ENCODE assay signal across 8 cellular contexts in the genomic region with DNA sequence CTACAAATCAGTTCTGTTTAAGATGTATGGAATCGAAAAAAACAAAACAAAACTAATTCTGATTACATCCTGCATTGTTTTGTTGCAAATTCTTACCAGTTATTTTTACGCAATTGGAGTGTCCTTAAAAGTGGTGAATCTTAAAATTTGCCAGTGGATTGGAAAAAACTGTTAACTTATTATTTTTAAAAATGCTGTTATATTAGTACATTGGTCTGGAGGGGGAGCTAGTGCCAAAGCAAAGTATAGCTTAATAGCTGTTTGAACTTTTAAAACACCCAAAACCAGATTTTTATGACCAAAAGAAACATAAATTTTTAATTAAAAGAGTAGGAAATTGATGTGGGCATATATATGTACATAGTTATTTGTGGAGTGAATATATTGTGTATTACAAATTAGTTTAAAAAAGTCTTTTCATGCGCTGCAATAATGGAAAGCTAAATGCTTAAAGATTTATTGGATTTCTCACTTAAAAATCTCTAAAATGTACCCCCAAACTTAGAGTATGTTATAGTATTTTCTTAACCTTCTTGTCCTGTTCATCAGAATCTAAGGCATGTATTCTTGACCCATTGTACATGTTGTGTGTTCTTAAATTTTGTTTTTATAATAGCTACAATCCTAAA. TPM values are rescaled to one million over a fixed set of nuclear protein-coding genes. Genes with fewer than 3 reads are reported as not detected.
DNase-seq lines count a peak whose midpoint lies in the region; ATAC-seq and TF ChIP-seq lines count a peak whose summit lies in the region.

No MANE protein-coding gene starts in this region.

- CTCF ChIA-PET in HCT116 (lab: Charles Lee) = interaction anchor here (0.8 to 4.8 kb wide), 28 partner anchors 8 to 659 kb away, joined by 3 to 99 read pairs (median 4); a partner anchor contains a TSS

- DNase-seq in NCI-H2081 (lab: John Stamatoyannopoulos, UW) (peak; percentile 8 to 15), NCI-H2081 treated with DMSO at 0.1 percent for 48 hours (lab: John Stamatoyannopoulos, UW) (no peak), HCT116 (ENCODE audit: low read depth, low spot score) (no peak), SK-N-DZ (ENCODE audit: low spot score) (peak; percentile 12), fibroblast of mammary gland (ENCODE audit: low read depth) (peak; percentile 65), NK-92 (lab: John Stamatoyannopoulos, UW; ENCODE audit: unreplicated experiment) (no peak), endothelial cell (ENCODE audit: low spot score) (no peak)

- H3K9me3 Mint-ChIP-seq in endothelial cell (ENCODE audit: unreplicated experiment) = no peaks in the 10 kb centered on the region

- peaks cover 2% of the 10 kb centered on the region for H3K27me3 Mint-ChIP-seq in endothelial cell (ENCODE audit: unreplicated experiment)

- no peak overlapping the region for H3K4me3 Mint-ChIP-seq in endothelial cell (ENCODE audit: unreplicated experiment)

- H3K9me2 ChIP-seq in HCT116 (ENCODE audit: insufficient read depth) = no peaks in the 10 kb centered on the region

- H2AFZ ChIP-seq in HCT116 (ENCODE audit: low read depth, low read length, poor library complexity, severe bottlenecking) = no peak overlapping the region

- peak; percentile 78 for TF ChIP-seq RAD21 in HCT116 (IDR thresholded peaks at IDR 0.05; ENCODE audit: low read depth)

- no peak for ATAC-seq in HCT116

- H4K20me1 ChIP-seq in HCT116 (ENCODE audit: insufficient read depth) = no peaks in the 10 kb centered on the region; the same call in 1 of the 2 replicates

- POLR2A ChIA-PET in HCT116 (lab: Charles Lee) = interaction anchor here (0.6 to 0.9 kb wide), 3 partner anchors 10 to 1057 kb away, joined by 3 read pairs; no protein-coding TSS in a partner anchor

- intact Hi-C loops in HCT116 (cut with micrococcal nuclease) = loop anchor here (2.0 to 5.0 kb wide), 5 partner anchors 128 to 656 kb away; a partner anchor contains a TSS

- RAD21 ChIA-PET in HCT116 (lab: Charles Lee; ENCODE audit: low non-redundant PET in 1 of 2, low total read pairs in 2 of 2, uncharacterized antibody in 2 of 2, unreplicated experiment in 2 of 2) = interaction anchor here (0.6 to 1.6 kb wide), 6 partner anchors 211 to 418 kb away, joined by 3 to 18 read pairs (median 7); no protein-coding TSS in a partner anchor

- peaks cover 48% of the 10 kb centered on the region for H3K79me2 ChIP-seq in HCT116 (ENCODE audit: insufficient read depth, low read length)

- peaks cover 2 to 21% of the 10 kb centered on the region in 2 experiments; a peak in 2 of 4 replicates for H3K4me1 ChIP-seq in HCT116 (ENCODE audit: control insufficient read depth in 1 of 2, insufficient read depth in 2 of 2, low read length in 2 of 2)
- peaks cover 17% of the 10 kb centered on the region for H3K4me1 ChIP-seq in skeletal muscle satellite cell (ENCODE audit: control insufficient read depth, insufficient read depth, low read length)

- H3K36me3 Mint-ChIP-seq in endothelial cell (ENCODE audit: low read depth, unreplicated experiment) = peaks cover 2% of the 10 kb centered on the region

- H3K9ac ChIP-seq in HCT116 (ENCODE audit: low read length) = no peak overlapping the region
- H3K9ac ChIP-seq in skeletal muscle satellite cell (ENCODE audit: low read depth, low read length) = peak overlapping the region; percentile 16

- H3K27me3 ChIP-seq in HCT116 (ENCODE audit: insufficient read depth, low read length) (no peaks in the 10 kb centered on the region), skeletal muscle satellite cell (ENCODE audit: control insufficient read depth, insufficient read depth, low read length) (no peaks in the 10 kb centered on the region)

- H3K4me3 ChIP-seq in HCT116 (replicated peaks in 1 of 2; ENCODE audit: low read depth in 1 of 2, low read length in 2 of 2) = no peak overlapping the region
- peak overlapping the region; percentile 80 for H3K4me3 ChIP-seq in fibroblast of mammary gland (ENCODE audit: control insufficient read depth, low read depth, low read length)
- no peak overlapping the region for H3K4me3 ChIP-seq in skeletal muscle satellite cell (ENCODE audit: low read length)

- H3K36me3 ChIP-seq in HCT116 (ENCODE audit: control insufficient read depth in 1 of 2, insufficient read depth in 2 of 2, low read length in 2 of 2) (no peaks in the 10 kb centered on the region), skeletal muscle satellite cell (ENCODE audit: insufficient read depth, low read length) (no peaks in the 10 kb centered on the region)

- no TSS peak for BruUV-seq in HCT116 (replicated peaks; lab: Mats Ljungman, UMichigan)

- no peak overlapping the region for H3K27ac ChIP-seq in HCT116 (ENCODE audit: low read depth, low read length)

- TF ChIP-seq CTCF in HCT116 (IDR thresholded peaks at IDR 0.05 in 2 of 3, conservative IDR thresholded peaks at IDR 0.05 in 1 of 3; ENCODE audit: borderline replicate concordance in 1 of 3, insufficient read depth in 1 of 3, low read depth in 2 of 3, low read length in 2 of 3) (peak; percentile 43 to 63 (median 61); a peak in 4 of 6 replicates), fibroblast of mammary gland (conservative IDR thresholded peaks at IDR 0.05; ENCODE audit: control insufficient read depth, insufficient read depth, low read depth, low read length) (peak; percentile 51), endothelial cell (IDR thresholded peaks at IDR 0.05; ENCODE audit: unreplicated experiment) (no peak)

- no peak for TF ChIP-seq POLR2A in HCT116 (IDR thresholded peaks at IDR 0.05; ENCODE audit: borderline replicate concordance, extremely low read depth, insufficient read depth, insufficient read length)

- H3K9me3 ChIP-seq in HCT116 (ENCODE audit: control insufficient read depth in 1 of 2, insufficient read depth in 1 of 2, low read depth in 1 of 2, low read length in 2 of 2) = no peaks in the 10 kb centered on the region
- H3K9me3 ChIP-seq in skeletal muscle satellite cell (replicated peaks; ENCODE audit: low read length) = no peaks in the 10 kb centered on the region

- H3K27ac Mint-ChIP-seq in endothelial cell (ENCODE audit: unreplicated experiment) = no peak overlapping the region

- H3K4me2 ChIP-seq in HCT116 (ENCODE audit: low read length) = peak overlapping the region; percentile 98; the same call in 1 of the 2 replicates
- H3K4me2 ChIP-seq in skeletal muscle satellite cell (ENCODE audit: low read length) = peak overlapping the region; percentile 96

- peaks cover 11% of the 10 kb centered on the region for H3K4me1 Mint-ChIP-seq in endothelial cell (ENCODE audit: unreplicated experiment)

TF ChIP-seq in HCT116, 20 proteins besides CTCF, POLR2A, EP300 and RAD21:
- TF ChIP-seq POLR2AphosphoS5 (IDR thresholded peaks at IDR 0.05; ENCODE audit: low read depth, low read length) (no peak), SRF (IDR thresholded peaks at IDR 0.05; ENCODE audit: low read depth) (no peak)
- TF ChIP-seq, protein P1, sequence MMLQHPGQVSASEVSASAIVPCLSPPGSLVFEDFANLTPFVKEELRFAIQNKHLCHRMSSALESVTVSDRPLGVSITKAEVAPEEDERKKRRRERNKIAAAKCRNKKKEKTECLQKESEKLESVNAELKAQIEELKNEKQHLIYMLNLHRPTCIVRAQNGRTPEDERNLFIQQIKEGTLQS (IDR thresholded peaks at IDR 0.05) = no peak

RNA-seq across cellular contexts. Expression of a gene that starts 2.5 kb away (rescaled TPM):
- 42.3 TPM for total RNA-seq in HCT116 (2021; ENCODE audit: unreplicated experiment)
- 19.2 and 21.9 TPM in 2 replicates for polyA plus RNA-seq in HCT116 (2012)
- polyA plus RNA-seq in SK-N-DZ (2014; cell fraction: cytosol; rRNA removed) = 33.0 and 36.5 TPM in 2 replicates
- 11.0 and 16.6 TPM in 2 replicates for polyA plus RNA-seq in SK-N-DZ (2014; cell fraction: nucleus; rRNA removed)
- total RNA-seq in skeletal muscle satellite cell (2012; rRNA removed) = 60.9 and 81.1 TPM in 2 replicates
- 65.4 TPM for total RNA-seq in endothelial cell (ENCODE audit: unreplicated experiment)

Comparison
In these comparisons a context has a peak if more than half of its experiments do, and no peak if none do; other contexts are left out.
1. DNase-seq: peak in NCI-H2081 (2 of 2), SK-N-DZ (single experiment) and fibroblast of mammary gland (single experiment); none in NCI-H2081 treated with DMSO at 0.1 percent for 48 hours (single experiment), HCT116 (single experiment), NK-92 (single experiment) and endothelial cell (single experiment).